In genomic region chr22:38402204-38402603, GRCh38 we compare ENCODE assay signal across 21 cellular contexts. TPM values are rescaled to one million over a fixed set of nuclear protein-coding genes. Genes with fewer than 3 reads are reported as not detected.
A peak's percentile ranks its signal among the peaks of the same experiment; 100 is the strongest.
DNase-seq lines count a peak whose midpoint lies in the region; FAIRE-seq and TF ChIP-seq lines count a peak whose summit lies in the region.
"Had no signal": no experiment of that assay in that cellular context is flagged by ENCODE, and none has a peak within 500 bp of the region (broad histone marks: within the 10 kb centered on the region; RNA-seq: fewer than 3 reads in every experiment).

No MANE protein-coding gene starts in this region.

- H3K27me3 ChIP-seq in KMS-11 (ENCODE audit: insufficient read depth, low read depth) (no peaks in the 10 kb centered on the region), osteoblast (ENCODE audit: insufficient read depth, low read length) (peaks cover 27% of the 10 kb centered on the region)

- H3K27ac ChIP-seq in KMS-11 (peak overlapping the region; percentile 70; the same call in 1 of the 2 replicates), osteoblast (ENCODE audit: low read depth, low read length) (no peak overlapping the region)
- H3K27ac ChIP-seq: C4-2B, GM23248 had no signal

- H2AFZ ChIP-seq in KMS-11 (ENCODE audit: low read depth) (no peak overlapping the region), osteoblast (ENCODE audit: low read length) (no peak overlapping the region)
- H2AFZ ChIP-seq: GM23248 had no signal

- no peak for TF ChIP-seq CTCF in GM10266 (IDR thresholded peaks at IDR 0.05; ENCODE audit: control insufficient read depth, insufficient read depth, low read depth, missing control alignments)
- TF ChIP-seq CTCF in KMS-11 (conservative IDR thresholded peaks at IDR 0.05; ENCODE audit: low read depth, low read length) = no peak
- TF ChIP-seq CTCF in osteoblast (IDR thresholded peaks at IDR 0.05; ENCODE audit: extremely low read depth, low read depth, low read length) = no peak
- no peak for TF ChIP-seq CTCF in D721Med (IDR thresholded peaks at IDR 0.05; ENCODE audit: insufficient read depth, missing control alignments)

- peaks cover 34% of the 10 kb centered on the region for H3K4me1 ChIP-seq in KMS-11 (ENCODE audit: low read depth, poor library complexity, severe bottlenecking)
- H3K4me1 ChIP-seq in osteoblast (ENCODE audit: insufficient read depth, low read length) = no peaks in the 10 kb centered on the region

- no peak for FAIRE-seq in D721Med (lab: Jason Lieb, UNC)
- FAIRE-seq: A204.1, GM12878 had no signal

- no peak overlapping the region; the same call in 1 of the 2 replicates for H3K4me2 ChIP-seq in KMS-11
- H3K4me2 ChIP-seq in osteoblast (ENCODE audit: insufficient read depth, low read length) = no peak overlapping the region

- DNase-seq in GM10266 (ENCODE audit: extremely low spot score) = peak; percentile 5
- DNase-seq in ecto neural progenitor cell (ENCODE audit: low spot score) = peak; percentile 43
- peak; percentile 66 for DNase-seq in osteoblast (ENCODE audit: insufficient read length, low spot score, missing footprints)
- DNase-seq in NCI-H2171 (lab: John Stamatoyannopoulos, UW) = no peak
- DNase-seq in activated T-cell treated with anti-CD3 and anti-CD28 coated beads, Interleukin-2, amount 50 U/mL, for 48 hours = no peak
- DNase-seq in D721Med (ENCODE audit: insufficient read length, low spot score) = no peak
- DNase-seq: CD8-positive, alpha-beta memory T cell; DMS79 treated with DMSO at 0.1 percent for 48 hours; GM23248; IMR-90; Kasumi-1; NCI-H187; NCI-H2107; NK-92 treated with Interleukin-12 subunit alpha and Interleukin-12 subunit beta, amount 100 ng/mL, for 24 hours had no signal

- H4K20me1 ChIP-seq in KMS-11 (ENCODE audit: insufficient read depth) (no peaks in the 10 kb centered on the region), osteoblast (ENCODE audit: insufficient read depth, low read length) (no peaks in the 10 kb centered on the region)

- H3K36me3 ChIP-seq in KMS-11 (ENCODE audit: insufficient read depth) = no peaks in the 10 kb centered on the region
- no peaks in the 10 kb centered on the region for H3K36me3 ChIP-seq in osteoblast (ENCODE audit: insufficient read depth, low read length)

- H3K79me2 ChIP-seq in KMS-11 (ENCODE audit: insufficient read depth, low read depth) (peaks cover 13% of the 10 kb centered on the region), osteoblast (ENCODE audit: insufficient read depth, low read length) (no peaks in the 10 kb centered on the region)

- no peaks in the 10 kb centered on the region for H3K9me3 ChIP-seq in osteoblast (ENCODE audit: low read depth, low read length)

- H3K4me3 ChIP-seq in KMS-11 (IDR thresholded peaks at IDR 0.05; ENCODE audit: insufficient read depth, low read depth, low read length) (no peak overlapping the region), osteoblast (ENCODE audit: insufficient read depth, low read length) (no peak overlapping the region)
- H3K4me3 ChIP-seq: GM12878, GM23248 had no signal

- no peak overlapping the region for H3K9ac ChIP-seq in KMS-11
- H3K9ac ChIP-seq: GM23248 had no signal

RNA-seq across cellular contexts. Expression of gene KCNJ4, which starts 52.8 kb away (rescaled TPM):
- not detected in 2 replicates for total RNA-seq in osteoblast
- total RNA-seq: CD8-positive, alpha-beta memory T cell; GM12878; GM23248; IMR-90; MCF 10A; NCI-H460; T-helper 1 cell treated with Interleukin-12 subunit alpha and Interleukin-12 subunit beta and Interleukin-4 antibody, amounts not matched to agents 30 ng/mL and 1 ng/mL, for 36 hours had no signal

Comparison
In these comparisons a context has a peak if more than half of its experiments do, and no peak if none do; other contexts are left out.
1. DNase-seq: peak in GM10266 (single experiment), ecto neural progenitor cell (single experiment) and osteoblast (single experiment); none in NCI-H2171 (single experiment), activated T-cell treated with anti-CD3 and anti-CD28 coated beads, Interleukin-2, amount 50 U/mL, for 48 hours (0 of 2) and D721Med (single experiment).